ENCODE assay signal across 1 cellular context in the genomic region with DNA sequence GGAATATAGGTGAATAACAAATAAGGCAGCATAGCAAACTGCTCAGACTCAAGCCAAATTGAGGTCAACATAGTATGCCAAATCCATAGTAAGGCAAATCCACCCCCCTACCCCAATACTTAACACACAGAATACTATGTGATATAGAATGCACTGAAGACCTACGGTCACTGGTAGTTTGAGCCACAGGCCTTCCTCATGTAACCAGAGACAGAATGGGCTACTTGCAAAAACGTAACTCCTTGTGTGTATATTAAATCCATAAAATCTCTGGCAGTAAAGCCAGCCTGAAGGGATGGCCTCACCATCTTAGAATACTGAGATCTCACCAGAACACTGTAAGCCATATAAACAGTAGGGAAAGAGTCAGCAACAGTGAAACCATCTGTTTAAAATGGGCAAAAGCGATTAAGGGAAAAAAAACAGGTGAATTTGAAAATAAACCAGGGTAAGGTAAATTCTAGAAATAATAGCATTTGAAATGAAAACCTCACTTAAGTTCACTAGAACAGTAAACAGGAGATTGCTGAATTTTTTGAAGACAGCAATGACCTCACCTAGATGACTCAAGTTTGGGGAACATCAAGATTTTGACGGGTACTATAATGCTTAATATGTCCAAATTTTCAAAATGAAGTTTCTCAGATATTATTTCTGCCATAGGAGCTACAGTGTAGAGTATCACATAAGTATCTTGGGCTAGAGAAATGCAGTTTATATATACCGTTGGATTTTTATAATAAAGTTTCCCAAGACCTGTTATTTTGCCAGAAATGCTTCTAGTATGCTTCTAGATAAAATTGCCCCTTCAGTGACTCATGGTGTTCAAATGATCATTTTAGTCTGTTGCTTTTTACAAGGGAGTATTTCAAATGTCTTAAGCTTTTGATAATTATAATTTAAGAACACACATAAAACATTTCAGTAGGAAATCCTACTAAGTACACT.
TF ChIP-seq lines count a peak whose summit lies in the region.

No MANE protein-coding gene starts in this region.

TF ChIP-seq in WTC11, 78 proteins besides CTCF, POLR2A, EP300 and RAD21 (continued from another document):
- TF ChIP-seq ZNF671 (CRISPR knock-in tag; IDR thresholded peaks at IDR 0.05) (peak; percentile 32; the same call in 1 of the 2 replicates), ZNF416 (CRISPR knock-in tag; IDR thresholded peaks at IDR 0.05) (peak; percentile 43; the same call in 1 of the 2 replicates), FOXP1 (CRISPR knock-in tag; IDR thresholded peaks at IDR 0.05; ENCODE audit: borderline replicate concordance) (no peak), ZNF121 (CRISPR knock-in tag; IDR thresholded peaks at IDR 0.05) (no peak), EMX1 (CRISPR knock-in tag; IDR thresholded peaks at IDR 0.05) (peak; percentile 61; the same call in 1 of the 2 replicates), PRRX2 (CRISPR knock-in tag; IDR thresholded peaks at IDR 0.05) (peak; percentile 82; the same call in 1 of the 2 replicates), OVOL2 (CRISPR knock-in tag; IDR thresholded peaks at IDR 0.05; ENCODE audit: borderline replicate concordance) (no peak)
- TF ChIP-seq, protein P1, sequence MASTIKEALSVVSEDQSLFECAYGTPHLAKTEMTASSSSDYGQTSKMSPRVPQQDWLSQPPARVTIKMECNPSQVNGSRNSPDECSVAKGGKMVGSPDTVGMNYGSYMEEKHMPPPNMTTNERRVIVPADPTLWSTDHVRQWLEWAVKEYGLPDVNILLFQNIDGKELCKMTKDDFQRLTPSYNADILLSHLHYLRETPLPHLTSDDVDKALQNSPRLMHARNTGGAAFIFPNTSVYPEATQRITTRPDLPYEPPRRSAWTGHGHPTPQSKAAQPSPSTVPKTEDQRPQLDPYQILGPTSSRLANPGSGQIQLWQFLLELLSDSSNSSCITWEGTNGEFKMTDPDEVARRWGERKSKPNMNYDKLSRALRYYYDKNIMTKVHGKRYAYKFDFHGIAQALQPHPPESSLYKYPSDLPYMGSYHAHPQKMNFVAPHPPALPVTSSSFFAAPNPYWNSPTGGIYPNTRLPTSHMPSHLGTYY (CRISPR knock-in tag; IDR thresholded peaks at IDR 0.05): peak; percentile 11; the same call in 1 of the 2 replicates
- TF ChIP-seq, protein P2, sequence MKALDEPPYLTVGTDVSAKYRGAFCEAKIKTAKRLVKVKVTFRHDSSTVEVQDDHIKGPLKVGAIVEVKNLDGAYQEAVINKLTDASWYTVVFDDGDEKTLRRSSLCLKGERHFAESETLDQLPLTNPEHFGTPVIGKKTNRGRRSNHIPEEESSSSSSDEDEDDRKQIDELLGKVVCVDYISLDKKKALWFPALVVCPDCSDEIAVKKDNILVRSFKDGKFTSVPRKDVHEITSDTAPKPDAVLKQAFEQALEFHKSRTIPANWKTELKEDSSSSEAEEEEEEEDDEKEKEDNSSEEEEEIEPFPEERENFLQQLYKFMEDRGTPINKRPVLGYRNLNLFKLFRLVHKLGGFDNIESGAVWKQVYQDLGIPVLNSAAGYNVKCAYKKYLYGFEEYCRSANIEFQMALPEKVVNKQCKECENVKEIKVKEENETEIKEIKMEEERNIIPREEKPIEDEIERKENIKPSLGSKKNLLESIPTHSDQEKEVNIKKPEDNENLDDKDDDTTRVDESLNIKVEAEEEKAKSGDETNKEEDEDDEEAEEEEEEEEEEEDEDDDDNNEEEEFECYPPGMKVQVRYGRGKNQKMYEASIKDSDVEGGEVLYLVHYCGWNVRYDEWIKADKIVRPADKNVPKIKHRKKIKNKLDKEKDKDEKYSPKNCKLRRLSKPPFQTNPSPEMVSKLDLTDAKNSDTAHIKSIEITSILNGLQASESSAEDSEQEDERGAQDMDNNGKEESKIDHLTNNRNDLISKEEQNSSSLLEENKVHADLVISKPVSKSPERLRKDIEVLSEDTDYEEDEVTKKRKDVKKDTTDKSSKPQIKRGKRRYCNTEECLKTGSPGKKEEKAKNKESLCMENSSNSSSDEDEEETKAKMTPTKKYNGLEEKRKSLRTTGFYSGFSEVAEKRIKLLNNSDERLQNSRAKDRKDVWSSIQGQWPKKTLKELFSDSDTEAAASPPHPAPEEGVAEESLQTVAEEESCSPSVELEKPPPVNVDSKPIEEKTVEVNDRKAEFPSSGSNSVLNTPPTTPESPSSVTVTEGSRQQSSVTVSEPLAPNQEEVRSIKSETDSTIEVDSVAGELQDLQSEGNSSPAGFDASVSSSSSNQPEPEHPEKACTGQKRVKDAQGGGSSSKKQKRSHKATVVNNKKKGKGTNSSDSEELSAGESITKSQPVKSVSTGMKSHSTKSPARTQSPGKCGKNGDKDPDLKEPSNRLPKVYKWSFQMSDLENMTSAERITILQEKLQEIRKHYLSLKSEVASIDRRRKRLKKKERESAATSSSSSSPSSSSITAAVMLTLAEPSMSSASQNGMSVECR (CRISPR knock-in tag; IDR thresholded peaks at IDR 0.05; ENCODE audit: borderline replicate concordance): no peak
